1 cellular context compared by ENCODE assay signal in genomic region chr17:49387374-49388289, GRCh38.
TF ChIP-seq lines count a peak whose summit lies in the region.

No MANE protein-coding gene starts in this region.

TF ChIP-seq in HepG2, 621 proteins besides CTCF, POLR2A, EP300 and RAD21:
- TF ChIP-seq ZNF629 (CRISPR knock-in tag; conservative IDR thresholded peaks at IDR 0.05) (peak; percentile 90), ZBTB38 (CRISPR knock-in tag; IDR thresholded peaks at IDR 0.05) (no peak), ZFP90 (CRISPR knock-in tag; IDR thresholded peaks at IDR 0.05; ENCODE audit: borderline replicate concordance) (no peak), ZNF292 (CRISPR knock-in tag; IDR thresholded peaks at IDR 0.05; ENCODE audit: borderline replicate concordance, low read depth) (peak; percentile 64; the same call in 1 of the 2 replicates), RBM39 (IDR thresholded peaks at IDR 0.05; ENCODE audit: low read depth, low read length, poor library complexity, severe bottlenecking) (no peak), ADNP (CRISPR knock-in tag; IDR thresholded peaks at IDR 0.05) (peak; percentile 20; the same call in 1 of the 2 replicates), HCFC1 (IDR thresholded peaks at IDR 0.05; ENCODE audit: low read depth, low read length) (no peak), ZBTB3 (CRISPR knock-in tag; IDR thresholded peaks at IDR 0.05; ENCODE audit: borderline replicate concordance, low read depth) (no peak), USF2 (IDR thresholded peaks at IDR 0.05; ENCODE audit: low read depth, low read length) (no peak), USF2 (CRISPR knock-in tag; IDR thresholded peaks at IDR 0.05; ENCODE audit: borderline replicate concordance) (no peak), ZFP62 (CRISPR knock-in tag; IDR thresholded peaks at IDR 0.05) (no peak), JUN (CRISPR knock-in tag; IDR thresholded peaks at IDR 0.05) (no peak), ZNF383 (CRISPR knock-in tag; IDR thresholded peaks at IDR 0.05; ENCODE audit: borderline replicate concordance) (no peak), NFRKB (IDR thresholded peaks at IDR 0.05) (no peak), MED8 (CRISPR knock-in tag; IDR thresholded peaks at IDR 0.05; ENCODE audit: insufficient replicate concordance) (no peak), FOXO1 (CRISPR knock-in tag; IDR thresholded peaks at IDR 0.05) (no peak), MXD3 (CRISPR knock-in tag; IDR thresholded peaks at IDR 0.05) (no peak), CCAR2 (optimal IDR thresholded peaks at IDR 0.05; ENCODE audit: low read depth, low read length) (no peak), SP5 (CRISPR knock-in tag; IDR thresholded peaks at IDR 0.05; ENCODE audit: borderline replicate concordance, low read depth) (no peak), CREB1 (IDR thresholded peaks at IDR 0.05) (0 out of 2 replicates have a peak, but pooled peaks have one; percentile 19), CREB1 (CRISPR knock-in tag; IDR thresholded peaks at IDR 0.05) (no peak), SMYD3 (CRISPR knock-in tag; IDR thresholded peaks at IDR 0.05) (no peak), RBM22 (optimal IDR thresholded peaks at IDR 0.05; ENCODE audit: low read length) (no peak), ZMYM3 (CRISPR knock-in tag; IDR thresholded peaks at IDR 0.05) (peak; percentile 40; the same call in 1 of the 2 replicates), TIGD3 (CRISPR knock-in tag; IDR thresholded peaks at IDR 0.05; ENCODE audit: borderline replicate concordance) (no peak), ZEB1 (IDR thresholded peaks at IDR 0.05; ENCODE audit: insufficient replicate concordance, low read depth) (no peak), KDM3A (CRISPR knock-in tag; IDR thresholded peaks at IDR 0.05; ENCODE audit: low read depth) (no peak), ZSCAN21 (CRISPR knock-in tag; IDR thresholded peaks at IDR 0.05; ENCODE audit: borderline replicate concordance) (peak; percentile 18; the same call in 1 of the 2 replicates), ZFX (CRISPR knock-in tag; IDR thresholded peaks at IDR 0.05; ENCODE audit: low read depth) (peak; percentile 31; the same call in 1 of the 2 replicates), ZMYM2 (CRISPR knock-in tag; IDR thresholded peaks at IDR 0.05) (peak; percentile 12; the same call in 1 of the 2 replicates), NFKBIZ (CRISPR knock-in tag; IDR thresholded peaks at IDR 0.05) (no peak), MLXIP (CRISPR knock-in tag; IDR thresholded peaks at IDR 0.05; ENCODE audit: borderline replicate concordance) (no peak), EZH2 (conservative IDR thresholded peaks at IDR 0.05; ENCODE audit: low read depth, low read length) (no peak), ATF7 (IDR thresholded peaks at IDR 0.05) (0 out of 2 replicates have a peak, but pooled peaks have one; percentile 11), ATF7 (CRISPR knock-in tag; IDR thresholded peaks at IDR 0.05) (no peak), MAF1 (CRISPR knock-in tag; IDR thresholded peaks at IDR 0.05; ENCODE audit: borderline replicate concordance) (no peak), ZFYVE20 (CRISPR knock-in tag; IDR thresholded peaks at IDR 0.05; ENCODE audit: borderline replicate concordance, low read depth) (no peak), ZNF280B (CRISPR knock-in tag; IDR thresholded peaks at IDR 0.05; ENCODE audit: borderline replicate concordance) (no peak), ZNF256 (CRISPR knock-in tag; conservative IDR thresholded peaks at IDR 0.05) (no peak), FOXK2 (IDR thresholded peaks at IDR 0.05) (no peak), ZNF576 (CRISPR knock-in tag; IDR thresholded peaks at IDR 0.05) (no peak), KLF12 (CRISPR knock-in tag; IDR thresholded peaks at IDR 0.05; ENCODE audit: borderline replicate concordance) (no peak)
